Comparison of ENCODE assay signal across 19 cellular contexts in the genomic region with DNA sequence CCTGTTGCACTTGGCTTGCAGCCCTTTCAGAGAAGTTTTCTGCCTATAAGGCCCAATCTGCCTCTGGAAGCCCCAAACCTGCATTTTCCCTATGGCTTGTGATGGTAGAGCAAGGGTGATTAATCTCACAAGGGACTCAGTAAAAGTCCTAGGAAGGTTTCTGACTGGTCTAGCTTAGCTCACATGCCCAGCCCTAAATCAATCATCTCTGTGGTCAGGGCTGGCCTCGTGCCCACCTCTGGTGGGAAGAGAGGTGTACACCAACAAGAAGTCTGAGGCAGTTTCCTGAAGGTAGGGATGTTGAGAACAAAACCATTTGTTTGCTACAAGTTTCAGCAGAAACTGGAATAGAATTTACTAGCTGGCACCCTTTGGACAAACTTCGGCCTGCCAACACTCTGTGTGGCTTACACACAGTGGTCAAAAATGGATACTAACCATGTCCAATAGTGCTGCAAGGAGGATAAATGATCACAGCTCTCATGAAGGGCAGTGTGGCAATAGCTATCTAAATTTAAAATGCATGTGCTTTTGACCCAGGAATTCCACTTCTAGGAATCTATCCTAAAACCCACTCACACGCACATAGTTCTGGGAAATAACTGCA.
DNase-seq lines count a peak whose midpoint lies in the region; TF ChIP-seq lines count a peak whose summit lies in the region.
"Had no signal": no experiment of that assay in that cellular context is flagged by ENCODE, and none has a peak within 500 bp of the region (broad histone marks: within the 10 kb centered on the region; RNA-seq: fewer than 3 reads in every experiment).

No MANE protein-coding gene starts in this region.

- H3K27me3 ChIP-seq in effector memory CD4-positive, alpha-beta T cell (replicated peaks; ENCODE audit: control insufficient read depth, insufficient read depth, low read length, poor library complexity, severe bottlenecking) = no peaks in the 10 kb centered on the region

- no peak overlapping the region for H3K4me3 Mint-ChIP-seq in activated naive CD4-positive, alpha-beta T cell treated with anti-CD3 and anti-CD28 coated beads, Interleukin-2, amount 10 ng/mL, durations not matched to agents 7 days and 5 days
- no peak overlapping the region for H3K4me3 Mint-ChIP-seq in activated naive CD4-positive, alpha-beta T cell treated with anti-CD3 and anti-CD28 coated beads for 36 hours
- H3K4me3 Mint-ChIP-seq: activated CD4-positive, alpha-beta T cell treated with anti-CD3 and anti-CD28 coated beads, Interleukin-2, amount 10 ng/mL, durations not matched to agents 24 days and 14 days; activated CD8-positive, alpha-beta memory T cell treated with anti-CD3 and anti-CD28 coated beads, Interleukin-2, amount 10 ng/mL, durations not matched to agents 7 days and 5 days; activated naive CD8-positive, alpha-beta T cell treated with anti-CD3 and anti-CD28 coated beads, Interleukin-2, amount 50 U/mL, for 24 hours had no signal

- H3K4me1 Mint-ChIP-seq in activated naive CD4-positive, alpha-beta T cell treated with anti-CD3 and anti-CD28 coated beads, Interleukin-2, amount 10 ng/mL, durations not matched to agents 7 days and 5 days = no peaks in the 10 kb centered on the region
- no peaks in the 10 kb centered on the region for H3K4me1 Mint-ChIP-seq in activated naive CD4-positive, alpha-beta T cell treated with anti-CD3 and anti-CD28 coated beads for 36 hours (ENCODE audit: low read depth)
- H3K4me1 Mint-ChIP-seq: activated CD4-positive, alpha-beta T cell treated with anti-CD3 and anti-CD28 coated beads, Interleukin-2, amount 10 ng/mL, durations not matched to agents 24 days and 14 days; activated CD8-positive, alpha-beta memory T cell treated with anti-CD3 and anti-CD28 coated beads, Interleukin-2, amount 10 ng/mL, durations not matched to agents 7 days and 5 days; activated naive CD8-positive, alpha-beta T cell treated with anti-CD3 and anti-CD28 coated beads, Interleukin-2, amount 50 U/mL, for 24 hours had no signal

- no peaks in the 10 kb centered on the region for H3K9me3 Mint-ChIP-seq in activated naive CD4-positive, alpha-beta T cell treated with anti-CD3 and anti-CD28 coated beads, Interleukin-2, amount 10 ng/mL, durations not matched to agents 7 days and 5 days
- H3K9me3 Mint-ChIP-seq in activated naive CD4-positive, alpha-beta T cell treated with anti-CD3 and anti-CD28 coated beads for 36 hours = peaks cover 3% of the 10 kb centered on the region
- H3K9me3 Mint-ChIP-seq: activated CD4-positive, alpha-beta T cell treated with anti-CD3 and anti-CD28 coated beads, Interleukin-2, amount 10 ng/mL, durations not matched to agents 24 days and 14 days had no signal

- no peaks in the 10 kb centered on the region for H3K9me3 ChIP-seq in effector memory CD4-positive, alpha-beta T cell (ENCODE audit: control insufficient read depth, low read length)
- H3K9me3 ChIP-seq: heart right ventricle had no signal

- CTCF ChIA-PET in activated naive CD4-positive, alpha-beta T cell treated with anti-CD3 and anti-CD28 coated beads, Interleukin-2, amount 10 ng/mL, durations not matched to agents 7 days and 5 days (lab: Charles Lee) = no interaction called here
- CTCF ChIA-PET in activated naive CD4-positive, alpha-beta T cell treated with anti-CD3 and anti-CD28 coated beads for 36 hours (lab: Charles Lee) = no interaction called here

- TF ChIP-seq CTCF in astrocyte of the cerebellum (IDR thresholded peaks at IDR 0.05; ENCODE audit: low read depth, low read length, missing control alignments) (no peak), fibroblast of mammary gland (conservative IDR thresholded peaks at IDR 0.05; ENCODE audit: control insufficient read depth, insufficient read depth, low read depth, low read length) (no peak)

- H3K36me3 Mint-ChIP-seq in activated naive CD4-positive, alpha-beta T cell treated with anti-CD3 and anti-CD28 coated beads, Interleukin-2, amount 10 ng/mL, durations not matched to agents 7 days and 5 days = no peaks in the 10 kb centered on the region
- H3K36me3 Mint-ChIP-seq in activated naive CD4-positive, alpha-beta T cell treated with anti-CD3 and anti-CD28 coated beads for 36 hours (ENCODE audit: low read depth) = no peaks in the 10 kb centered on the region
- H3K36me3 Mint-ChIP-seq: activated CD8-positive, alpha-beta memory T cell treated with anti-CD3 and anti-CD28 coated beads, Interleukin-2, amount 10 ng/mL, durations not matched to agents 7 days and 5 days had no signal

- no peak overlapping the region for H3K4me3 ChIP-seq in astrocyte of the cerebellum (ENCODE audit: low read depth, low read length)
- H3K4me3 ChIP-seq in fibroblast of mammary gland (ENCODE audit: control insufficient read depth, low read depth, low read length) = no peak overlapping the region
- H3K4me3 ChIP-seq in effector memory CD4-positive, alpha-beta T cell (ENCODE audit: insufficient read depth, low read depth, low read length, poor library complexity, severe bottlenecking) = no peak overlapping the region
- H3K4me3 ChIP-seq: heart right ventricle had no signal

- H3K36me3 ChIP-seq in effector memory CD4-positive, alpha-beta T cell (ENCODE audit: control insufficient read depth, insufficient read depth, low read length) = no peaks in the 10 kb centered on the region
- H3K36me3 ChIP-seq: heart right ventricle had no signal

- no peak overlapping the region for H3K27ac ChIP-seq in effector memory CD4-positive, alpha-beta T cell (ENCODE audit: insufficient read depth, low read length, poor library complexity, severe bottlenecking)
- H3K27ac ChIP-seq: heart right ventricle had no signal

- intact Hi-C loops in activated naive CD4-positive, alpha-beta T cell treated with anti-CD3 and anti-CD28 coated beads for 36 hours (cut with micrococcal nuclease) = no loop called here

- peaks cover 4% of the 10 kb centered on the region for H3K27me3 Mint-ChIP-seq in activated naive CD4-positive, alpha-beta T cell treated with anti-CD3 and anti-CD28 coated beads, Interleukin-2, amount 10 ng/mL, durations not matched to agents 7 days and 5 days
- peaks cover 23% of the 10 kb centered on the region for H3K27me3 Mint-ChIP-seq in activated naive CD4-positive, alpha-beta T cell treated with anti-CD3 and anti-CD28 coated beads for 36 hours (ENCODE audit: low read depth)
- H3K27me3 Mint-ChIP-seq: activated CD4-positive, alpha-beta T cell treated with anti-CD3 and anti-CD28 coated beads, Interleukin-2, amount 10 ng/mL, durations not matched to agents 24 days and 14 days; activated CD8-positive, alpha-beta memory T cell treated with anti-CD3 and anti-CD28 coated beads, Interleukin-2, amount 10 ng/mL, durations not matched to agents 7 days and 5 days had no signal

- DNase-seq in HT-29 (ENCODE audit: low spot score) = peak; percentile 2
- DNase-seq in astrocyte of the cerebellum (ENCODE audit: low read depth) = peak; percentile 47
- peak; percentile 79 for DNase-seq in fibroblast of mammary gland (ENCODE audit: low read depth)
- DNase-seq in stromal cell of bone marrow (ENCODE audit: low read depth) = peak; percentile 60
- no peak for DNase-seq in effector memory CD4-positive, alpha-beta T cell
- DNase-seq in activated naive CD4-positive, alpha-beta T cell treated with anti-CD3 and anti-CD28 coated beads, Interleukin-2, amount 10 ng/mL, durations not matched to agents 7 days and 5 days = no peak
- DNase-seq in globus pallidus (ENCODE audit: low spot score) = no peak
- no peak for DNase-seq in activated naive CD4-positive, alpha-beta T cell treated with anti-CD3 and anti-CD28 coated beads for 36 hours
- DNase-seq: activated CD4-positive, alpha-beta T cell treated with anti-CD3 and anti-CD28 coated beads, Interleukin-2, amount 10 ng/mL, durations not matched to agents 24 days and 14 days; activated CD8-positive, alpha-beta memory T cell treated with anti-CD3 and anti-CD28 coated beads, Interleukin-2, amount 10 ng/mL, durations not matched to agents 7 days and 5 days; activated naive CD8-positive, alpha-beta T cell treated with anti-CD3 and anti-CD28 coated beads, Interleukin-2, amount 50 U/mL, for 24 hours; COR-L47; erythroblast; heart right ventricle; MM.1S; NCI-H526 treated with DMSO at 0.1 percent for 48 hours; retina; stimulated activated CD4-positive, alpha-beta T cell treated with anti-CD3 and anti-CD28 coated beads, Interleukin-12 subunit alpha, Interleukin-12 subunit beta, amount 100 ng/mL, for 4 hours had no signal

- H3K27ac Mint-ChIP-seq in activated naive CD4-positive, alpha-beta T cell treated with anti-CD3 and anti-CD28 coated beads, Interleukin-2, amount 10 ng/mL, durations not matched to agents 7 days and 5 days = no peak overlapping the region
- H3K27ac Mint-ChIP-seq in activated naive CD4-positive, alpha-beta T cell treated with anti-CD3 and anti-CD28 coated beads for 36 hours = no peak overlapping the region
- H3K27ac Mint-ChIP-seq: activated CD4-positive, alpha-beta T cell treated with anti-CD3 and anti-CD28 coated beads, Interleukin-2, amount 10 ng/mL, durations not matched to agents 24 days and 14 days; activated CD8-positive, alpha-beta memory T cell treated with anti-CD3 and anti-CD28 coated beads, Interleukin-2, amount 10 ng/mL, durations not matched to agents 7 days and 5 days; activated naive CD8-positive, alpha-beta T cell treated with anti-CD3 and anti-CD28 coated beads, Interleukin-2, amount 50 U/mL, for 24 hours; activated T-helper 2 cell treated with anti-CD3 and anti-CD28 coated beads, Interferon-gamma antibody, Interleukin-2, Interleukin-4, amounts not matched to agents 10 μg/mL and 5 μg/mL and 100 μg/mL, durations not matched to agents 14 hours and 24 hours and 36 hours had no signal

- in situ Hi-C loops in astrocyte of the cerebellum (cut with HindIII; ENCODE audit: low sequenced_read_pairs) = no loop called here

- H3K4me1 ChIP-seq in effector memory CD4-positive, alpha-beta T cell (ENCODE audit: control insufficient read depth, insufficient read depth, low read length, poor library complexity, severe bottlenecking) = no peaks in the 10 kb centered on the region
- H3K4me1 ChIP-seq: heart right ventricle had no signal

Comparison
In these comparisons a context has a peak if more than half of its experiments do, and no peak if none do; other contexts are left out.
1. DNase-seq: peak in HT-29 (single experiment), astrocyte of the cerebellum (single experiment), fibroblast of mammary gland (single experiment) and stromal cell of bone marrow (single experiment); none in effector memory CD4-positive, alpha-beta T cell (0 of 3), activated naive CD4-positive, alpha-beta T cell treated with anti-CD3 and anti-CD28 coated beads, Interleukin-2, amount 10 ng/mL, durations not matched to agents 7 days and 5 days (single experiment), globus pallidus (single experiment) and activated naive CD4-positive, alpha-beta T cell treated with anti-CD3 and anti-CD28 coated beads for 36 hours (single experiment).